8 cellular contexts compared by ENCODE assay signal in genomic region chr1:26432793-26433192, GRCh38. TPM values are rescaled to one million over a fixed set of nuclear protein-coding genes. Genes with fewer than 3 reads are reported as not detected.
DNase-seq lines count a peak whose midpoint lies in the region; ATAC-seq and TF ChIP-seq lines count a peak whose summit lies in the region.

No MANE protein-coding gene starts in this region.

- H3K9me3 ChIP-seq in body of pancreas, result no peaks in the 10 kb centered on the region
- H3K9me3 ChIP-seq in transverse colon, result no peaks in the 10 kb centered on the region

- no peak for TF ChIP-seq EP300 in transverse colon (IDR thresholded peaks at IDR 0.05; ENCODE audit: low read depth)

- no peak for TF ChIP-seq CTCF in body of pancreas (IDR thresholded peaks at IDR 0.05)
- TF ChIP-seq CTCF in transverse colon (IDR thresholded peaks at IDR 0.05), result no peak

- peaks cover 31% of the 10 kb centered on the region for H3K4me1 ChIP-seq in body of pancreas
- H3K4me1 ChIP-seq in transverse colon, result peaks cover 4 to 30% (median 26%) of the 10 kb centered on the region in 4 donors

- H3K27ac Mint-ChIP-seq in activated naive CD4-positive, alpha-beta T cell treated with anti-CD3 and anti-CD28 coated beads for 36 hours, result no peak overlapping the region
- H3K27ac Mint-ChIP-seq in memory B cell, result peak overlapping the region; percentile 94

- ATAC-seq in body of pancreas, result no peak
- no peak for ATAC-seq in memory B cell (ENCODE audit: low read depth)
- ATAC-seq in GM19397 (IDR thresholded peaks at IDR 0.05; ENCODE audit: unreplicated experiment), result no peak
- ATAC-seq in GM18505 (IDR thresholded peaks at IDR 0.05; ENCODE audit: unreplicated experiment), result no peak

- TF ChIP-seq POLR2A in body of pancreas (IDR thresholded peaks at IDR 0.05) (no peak), transverse colon (IDR thresholded peaks at IDR 0.05) (no peak), GM18505 (IDR thresholded peaks at IDR 0.05; ENCODE audit: borderline replicate concordance, extremely low read depth, insufficient read depth, insufficient read length) (no peak)

- peaks cover 0 to 2% of the 10 kb centered on the region in 2 donors for H3K36me3 ChIP-seq in body of pancreas (replicated peaks in 1 of 2; ENCODE audit: insufficient read depth in 1 of 2, low read depth in 2 of 2)
- H3K36me3 ChIP-seq in transverse colon, result peaks cover 0 to 17% (median 7%) of the 10 kb centered on the region in 4 donors

- H3K4me1 Mint-ChIP-seq in activated naive CD4-positive, alpha-beta T cell treated with anti-CD3 and anti-CD28 coated beads for 36 hours (ENCODE audit: low read depth), result peaks cover 26% of the 10 kb centered on the region
- peaks cover 12% of the 10 kb centered on the region for H3K4me1 Mint-ChIP-seq in memory B cell

- no peak for DNase-seq in activated naive CD4-positive, alpha-beta T cell treated with anti-CD3 and anti-CD28 coated beads for 36 hours
- no peak for DNase-seq in activated naive CD4-positive, alpha-beta T cell treated with anti-CD3 and anti-CD28 coated beads, Interleukin-2, amount 50 U/mL, for 16 hours
- DNase-seq in body of pancreas (no peak), memory B cell (ENCODE audit: low spot score in 2 of 2) (no peak), transverse colon (peak; percentile 46), HEK293T (ENCODE audit: extremely low spot score) (no peak)

- in situ Hi-C loops in transverse colon (cut with MboI; ENCODE audit: low pct_ligation_motif_present in 1 of 4, low pct_unique_long_range_greater_than_20kb in 1 of 4, low sequenced_read_pairs in 3 of 4), result no loop called here

- H3K27ac ChIP-seq in body of pancreas (peak overlapping the region; percentile 17 to 82 (median 53)), transverse colon (peak overlapping the region; percentile 84 to 97 (median 90))

- H3K27me3 ChIP-seq in body of pancreas (no peaks in the 10 kb centered on the region), transverse colon (no peaks in the 10 kb centered on the region)

- H3K4me3 ChIP-seq in body of pancreas (peak overlapping the region; percentile 25 to 35), transverse colon (peak overlapping the region; percentile 37 to 87 (median 68))

- H3K27me3 Mint-ChIP-seq in activated naive CD4-positive, alpha-beta T cell treated with anti-CD3 and anti-CD28 coated beads for 36 hours (ENCODE audit: low read depth), result no peaks in the 10 kb centered on the region
- H3K27me3 Mint-ChIP-seq in memory B cell, result no peaks in the 10 kb centered on the region

- CTCF ChIA-PET in activated naive CD4-positive, alpha-beta T cell treated with anti-CD3 and anti-CD28 coated beads for 36 hours (lab: Charles Lee), result interaction anchor here (0.7 to 5.6 kb wide), 3 partner anchors 16 to 858 kb away, joined by 3 to 29 read pairs (median 4); no protein-coding TSS in a partner anchor
- CTCF ChIA-PET in HEK293T (lab: Yijun Ruan, JAX), result interaction anchor here (0.6 to 2.4 kb wide), 2 partner anchors 14 to 15 kb away, joined by 3 to 14 read pairs; no protein-coding TSS in a partner anchor

- peak overlapping the region; percentile 93 for H3K4me3 Mint-ChIP-seq in activated naive CD4-positive, alpha-beta T cell treated with anti-CD3 and anti-CD28 coated beads for 36 hours
- H3K4me3 Mint-ChIP-seq in memory B cell, result peak overlapping the region; percentile 92

- WGBS in body of pancreas, 2 donors, result 25 to 27% methylated on average over 3 of the region's 3 CpGs
- 16 to 45% methylated on average over 3 of the region's 3 CpGs for WGBS in transverse colon (ENCODE audit: low coverage in 1 of 2), 2 donors

- no peaks in the 10 kb centered on the region for H3K9me3 Mint-ChIP-seq in activated naive CD4-positive, alpha-beta T cell treated with anti-CD3 and anti-CD28 coated beads for 36 hours
- no peaks in the 10 kb centered on the region for H3K9me3 Mint-ChIP-seq in memory B cell

- H3K36me3 Mint-ChIP-seq in activated naive CD4-positive, alpha-beta T cell treated with anti-CD3 and anti-CD28 coated beads for 36 hours (ENCODE audit: low read depth), result peaks cover 9% of the 10 kb centered on the region
- peaks cover 6% of the 10 kb centered on the region for H3K36me3 Mint-ChIP-seq in memory B cell

- intact Hi-C loops in activated naive CD4-positive, alpha-beta T cell treated with anti-CD3 and anti-CD28 coated beads for 36 hours (cut with micrococcal nuclease), result loop anchor here (1.0 kb wide), 1 partner anchor 40 kb away; the partner anchor contains the start of gene HMGN2
- intact Hi-C loops in body of pancreas (cut with DNase I), result no loop called here
- intact Hi-C loops in transverse colon (cut with DNase I; ENCODE audit: low total_unique reads), result no loop called here

- POLR2A ChIA-PET in HEK293T (lab: Yijun Ruan, JAX), result interaction anchor here (1.2 to 3.8 kb wide), 9 partner anchors 10 to 147 kb away, joined by 4 to 27 read pairs (median 8); partner anchors contain the start of gene HMGN2

TF ChIP-seq in HEK293T, 16 proteins besides CTCF, POLR2A, EP300 and RAD21:
- TF ChIP-seq ARNT (IDR thresholded peaks at IDR 0.05), result no peak
- TF ChIP-seq NFRKB (IDR thresholded peaks at IDR 0.05), result no peak
- TF ChIP-seq LEF1 (IDR thresholded peaks at IDR 0.05; ENCODE audit: borderline replicate concordance), result no peak
- no peak for TF ChIP-seq BHLHE40 (IDR thresholded peaks at IDR 0.05; ENCODE audit: borderline replicate concordance)
- TF ChIP-seq L3MBTL2 (conservative IDR thresholded peaks at IDR 0.05), result no peak
- no peak for TF ChIP-seq HDGF (IDR thresholded peaks at IDR 0.05; ENCODE audit: borderline replicate concordance)
- TF ChIP-seq FOXK2 (IDR thresholded peaks at IDR 0.05), result no peak
- no peak for TF ChIP-seq SUZ12 (IDR thresholded peaks at IDR 0.05)
- no peak for TF ChIP-seq SP1 (IDR thresholded peaks at IDR 0.05)
- TF ChIP-seq FOXA1 (IDR thresholded peaks at IDR 0.05), result no peak
- no peak for TF ChIP-seq CTBP1 (IDR thresholded peaks at IDR 0.05; ENCODE audit: borderline replicate concordance)
- TF ChIP-seq, protein P1, sequence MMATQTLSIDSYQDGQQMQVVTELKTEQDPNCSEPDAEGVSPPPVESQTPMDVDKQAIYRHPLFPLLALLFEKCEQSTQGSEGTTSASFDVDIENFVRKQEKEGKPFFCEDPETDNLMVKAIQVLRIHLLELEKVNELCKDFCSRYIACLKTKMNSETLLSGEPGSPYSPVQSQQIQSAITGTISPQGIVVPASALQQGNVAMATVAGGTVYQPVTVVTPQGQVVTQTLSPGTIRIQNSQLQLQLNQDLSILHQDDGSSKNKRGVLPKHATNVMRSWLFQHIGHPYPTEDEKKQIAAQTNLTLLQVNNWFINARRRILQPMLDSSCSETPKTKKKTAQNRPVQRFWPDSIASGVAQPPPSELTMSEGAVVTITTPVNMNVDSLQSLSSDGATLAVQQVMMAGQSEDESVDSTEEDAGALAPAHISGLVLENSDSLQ (IDR thresholded peaks at IDR 0.05), result no peak

RNA-seq across cellular contexts. Expression of gene DHDDS, which starts 0.7 kb away (rescaled TPM):
- total RNA-seq in activated naive CD4-positive, alpha-beta T cell treated with anti-CD3 and anti-CD28 coated beads for 36 hours, result 10 to 100 TPM; 26.2 to 26.3 TPM
- 10 to 100 TPM; 21.3 to 52.4 TPM for total RNA-seq in body of pancreas
- total RNA-seq in transverse colon, result 100 to 1,000 TPM in 3 of 4 donors, 10 to 100 TPM in 1; 83.4 to 204 (median 131) TPM

RNA-seq across cellular contexts. Expression of gene LIN28A, which starts 22.2 kb away (rescaled TPM):
- total RNA-seq in activated naive CD4-positive, alpha-beta T cell treated with anti-CD3 and anti-CD28 coated beads for 36 hours, result not detected
- not detected for total RNA-seq in body of pancreas
- not detected for total RNA-seq in transverse colon

RNA-seq across cellular contexts. Expression of gene HMGN2, which starts 39.4 kb away (rescaled TPM):
- 100 to 1,000 TPM; 883 to 886 TPM for total RNA-seq in activated naive CD4-positive, alpha-beta T cell treated with anti-CD3 and anti-CD28 coated beads for 36 hours
- 100 to 1,000 TPM in 1 of 2 donors, 10 to 100 TPM in 1; 75.8 to 120 TPM for total RNA-seq in body of pancreas
- 100 to 1,000 TPM in 3 of 4 donors, 10 to 100 TPM in 1; 58.7 to 194 (median 165) TPM for total RNA-seq in transverse colon

Comparison
In these comparisons a context has a peak if more than half of its experiments do, and no peak if none do; other contexts are left out.
1. RNA of gene HMGN2, which starts 39.4 kb away (total RNA-seq): 883 to 886 TPM in activated naive CD4-positive, alpha-beta T cell treated with anti-CD3 and anti-CD28 coated beads for 36 hours; 58.7 to 194 TPM in transverse colon and 75.8 to 120 TPM in body of pancreas; every median in the first group is over 4 times any median in the second.